ENCODE assay signal across 8 cellular contexts in genomic region chr3:46935989-46936620, GRCh38. TPM values are rescaled to one million over a fixed set of nuclear protein-coding genes. Genes with fewer than 3 reads are reported as not detected.
DNase-seq lines count a peak whose midpoint lies in the region; ATAC-seq and TF ChIP-seq lines count a peak whose summit lies in the region.

No MANE protein-coding gene starts in this region.

- H3K9me3 ChIP-seq in adipocyte (ENCODE audit: control insufficient read depth, low read length) (no peaks in the 10 kb centered on the region), lower lobe of right lung (no peaks in the 10 kb centered on the region), tibial artery (no peaks in the 10 kb centered on the region)

- no peak for ATAC-seq in lower lobe of right lung

- H3K9me3 Mint-ChIP-seq in activated naive CD4-positive, alpha-beta T cell treated with anti-CD3 and anti-CD28 coated beads, Interleukin-2, amount 50 U/mL, for 24 hours, result no peaks in the 10 kb centered on the region
- H3K9me3 Mint-ChIP-seq in activated naive CD4-positive, alpha-beta T cell treated with anti-CD3 and anti-CD28 coated beads for 36 hours, result no peaks in the 10 kb centered on the region
- H3K9me3 Mint-ChIP-seq in T-helper 2 cell treated with Interferon-gamma antibody and Interleukin-4, amounts not matched to agents 5 μg/mL and 100 μg/mL, for 36 hours, result no peaks in the 10 kb centered on the region

- H3K9ac ChIP-seq in adipocyte (ENCODE audit: low read length), result peak overlapping the region; percentile 24

- CTCF ChIA-PET in activated naive CD4-positive, alpha-beta T cell treated with anti-CD3 and anti-CD28 coated beads for 36 hours (lab: Charles Lee), result interaction anchor here (0.9 to 1.4 kb wide), 2 partner anchors 62 to 69 kb away, joined by 3 read pairs; no protein-coding TSS in a partner anchor

- intact Hi-C loops in activated naive CD4-positive, alpha-beta T cell treated with anti-CD3 and anti-CD28 coated beads for 36 hours (cut with micrococcal nuclease), result no loop called here
- intact Hi-C loops in lower lobe of right lung (cut with DNase I) (no loop called here), tibial artery (cut with DNase I; ENCODE audit: low total_unique reads) (loop anchor here (2.0 kb wide), 1 partner anchor 41 kb away; the partner anchor contains the start of gene CCDC12)

- peaks cover 7% of the 10 kb centered on the region for H3K36me3 Mint-ChIP-seq in activated naive CD4-positive, alpha-beta T cell treated with anti-CD3 and anti-CD28 coated beads, Interleukin-2, amount 50 U/mL, for 24 hours
- peaks cover 10% of the 10 kb centered on the region for H3K36me3 Mint-ChIP-seq in activated naive CD4-positive, alpha-beta T cell treated with anti-CD3 and anti-CD28 coated beads for 36 hours (ENCODE audit: low read depth)
- H3K36me3 Mint-ChIP-seq in T-helper 2 cell treated with Interferon-gamma antibody and Interleukin-4, amounts not matched to agents 5 μg/mL and 100 μg/mL, for 36 hours (ENCODE audit: low read depth), result peaks cover 45% of the 10 kb centered on the region

- H3K27me3 Mint-ChIP-seq in activated naive CD4-positive, alpha-beta T cell treated with anti-CD3 and anti-CD28 coated beads, Interleukin-2, amount 50 U/mL, for 24 hours, result no peaks in the 10 kb centered on the region
- no peaks in the 10 kb centered on the region for H3K27me3 Mint-ChIP-seq in activated naive CD4-positive, alpha-beta T cell treated with anti-CD3 and anti-CD28 coated beads for 36 hours (ENCODE audit: low read depth)
- H3K27me3 Mint-ChIP-seq in T-helper 2 cell treated with Interferon-gamma antibody and Interleukin-4, amounts not matched to agents 5 μg/mL and 100 μg/mL, for 36 hours (ENCODE audit: low read depth), result no peaks in the 10 kb centered on the region

- H3K27ac Mint-ChIP-seq in activated naive CD4-positive, alpha-beta T cell treated with anti-CD3 and anti-CD28 coated beads, Interleukin-2, amount 50 U/mL, for 24 hours, result peak overlapping the region; percentile 23
- no peak overlapping the region for H3K27ac Mint-ChIP-seq in activated naive CD4-positive, alpha-beta T cell treated with anti-CD3 and anti-CD28 coated beads for 36 hours
- no peak overlapping the region for H3K27ac Mint-ChIP-seq in T-helper 2 cell treated with Interferon-gamma antibody and Interleukin-4, amounts not matched to agents 5 μg/mL and 100 μg/mL, for 36 hours

- H3K4me3 Mint-ChIP-seq in activated naive CD4-positive, alpha-beta T cell treated with anti-CD3 and anti-CD28 coated beads, Interleukin-2, amount 50 U/mL, for 24 hours, result no peak overlapping the region
- no peak overlapping the region for H3K4me3 Mint-ChIP-seq in activated naive CD4-positive, alpha-beta T cell treated with anti-CD3 and anti-CD28 coated beads for 36 hours
- H3K4me3 Mint-ChIP-seq in T-helper 2 cell treated with Interferon-gamma antibody and Interleukin-4, amounts not matched to agents 5 μg/mL and 100 μg/mL, for 36 hours, result no peak overlapping the region

- no peaks in the 10 kb centered on the region for H3K27me3 ChIP-seq in adipocyte (replicated peaks; ENCODE audit: control insufficient read depth, insufficient read depth, low read length)
- no peaks in the 10 kb centered on the region for H3K27me3 ChIP-seq in lower lobe of right lung (ENCODE audit: low read depth)
- H3K27me3 ChIP-seq in tibial artery, result no peaks in the 10 kb centered on the region

- no peak for DNase-seq in activated naive CD4-positive, alpha-beta T cell treated with anti-CD3 and anti-CD28 coated beads for 36 hours
- DNase-seq in adipocyte (ENCODE audit: low read depth) (no peak), lower lobe of right lung (peak; percentile 49), tibial artery (peak; percentile 15 to 42), NCI-H69 (lab: John Stamatoyannopoulos, UW) (no peak)
- no peak for DNase-seq in T-helper 2 cell treated with Interferon-gamma antibody and Interleukin-4, amounts not matched to agents 5 μg/mL and 100 μg/mL, for 36 hours (ENCODE audit: low spot score)
- DNase-seq in activated CD4-positive, CD25-positive, alpha-beta regulatory T cell treated with anti-CD3 and anti-CD28 coated beads, Interleukin-2, amount 50 U/mL, for 72 hours, result no peak

- peak overlapping the region; percentile 10 for H3K4me3 ChIP-seq in adipocyte (ENCODE audit: low read length)
- H3K4me3 ChIP-seq in lower lobe of right lung, result no peak overlapping the region
- H3K4me3 ChIP-seq in tibial artery, result no peak overlapping the region

- H3K36me3 ChIP-seq in adipocyte (ENCODE audit: control insufficient read depth, insufficient read depth, low read length, severe bottlenecking) (peaks cover 34% of the 10 kb centered on the region), lower lobe of right lung (peaks cover 44% of the 10 kb centered on the region), tibial artery (peaks cover 6 to 46% (median 24%) of the 10 kb centered on the region in 3 donors)

- H3K4me1 Mint-ChIP-seq in activated naive CD4-positive, alpha-beta T cell treated with anti-CD3 and anti-CD28 coated beads, Interleukin-2, amount 50 U/mL, for 24 hours, result peaks cover 61% of the 10 kb centered on the region
- peaks cover 50% of the 10 kb centered on the region for H3K4me1 Mint-ChIP-seq in activated naive CD4-positive, alpha-beta T cell treated with anti-CD3 and anti-CD28 coated beads for 36 hours (ENCODE audit: low read depth)
- H3K4me1 Mint-ChIP-seq in T-helper 2 cell treated with Interferon-gamma antibody and Interleukin-4, amounts not matched to agents 5 μg/mL and 100 μg/mL, for 36 hours (ENCODE audit: low read depth), result peaks cover 42% of the 10 kb centered on the region

- TF ChIP-seq CTCF in lower lobe of right lung (IDR thresholded peaks at IDR 0.05), result no peak
- no peak for TF ChIP-seq CTCF in tibial artery (IDR thresholded peaks at IDR 0.05)

- H3K4me1 ChIP-seq in adipocyte (ENCODE audit: control insufficient read depth, insufficient read depth, low read length) (peaks cover 61% of the 10 kb centered on the region), lower lobe of right lung (peaks cover 82% of the 10 kb centered on the region), tibial artery (peaks cover 6 to 63% (median 59%) of the 10 kb centered on the region in 4 donors)

- H3K27ac ChIP-seq in lower lobe of right lung, result peak overlapping the region; percentile 66
- peak overlapping the region; percentile 80 to 85 for H3K27ac ChIP-seq in tibial artery

RNA-seq across cellular contexts. Expression of gene CCDC12, which starts 40.4 kb away (rescaled TPM):
- total RNA-seq in activated naive CD4-positive, alpha-beta T cell treated with anti-CD3 and anti-CD28 coated beads for 36 hours, result 10 to 100 TPM; 37.6 to 43.0 TPM
- 42.9 TPM for total RNA-seq in lower lobe of right lung

RNA-seq across cellular contexts. Expression of gene NBEAL2, which starts 43.4 kb away (rescaled TPM):
- total RNA-seq in activated naive CD4-positive, alpha-beta T cell treated with anti-CD3 and anti-CD28 coated beads for 36 hours, result 10 to 100 TPM; 85.0 to 92.4 TPM
- total RNA-seq in lower lobe of right lung, result 97.0 TPM

RNA-seq across cellular contexts. Expression of gene PTH1R, which starts 58.6 kb away (rescaled TPM):
- total RNA-seq in activated naive CD4-positive, alpha-beta T cell treated with anti-CD3 and anti-CD28 coated beads for 36 hours, result not detected
- total RNA-seq in lower lobe of right lung, result 14.5 TPM

Comparison
In these comparisons a context has a peak if more than half of its experiments do, and no peak if none do; other contexts are left out.
1. DNase-seq: peak in lower lobe of right lung (single experiment) and tibial artery (2 of 2); none in activated naive CD4-positive, alpha-beta T cell treated with anti-CD3 and anti-CD28 coated beads for 36 hours (single experiment), adipocyte (single experiment), T-helper 2 cell treated with Interferon-gamma antibody and Interleukin-4, amounts not matched to agents 5 μg/mL and 100 μg/mL, for 36 hours (single experiment), NCI-H69 (single experiment) and activated CD4-positive, CD25-positive, alpha-beta regulatory T cell treated with anti-CD3 and anti-CD28 coated beads, Interleukin-2, amount 50 U/mL, for 72 hours (single experiment).
2. RNA of gene PTH1R, which starts 58.6 kb away (total RNA-seq): 14.5 TPM in lower lobe of right lung (single experiment); not detected in activated naive CD4-positive, alpha-beta T cell treated with anti-CD3 and anti-CD28 coated beads for 36 hours; every median in the first group is over 10 times any median in the second.